ENCODE assay signal across 8 cellular contexts in genomic region chr7:118184392-118184899, GRCh38. TPM values are rescaled to one million over a fixed set of nuclear protein-coding genes. Genes with fewer than 3 reads are reported as not detected.
DNase-seq lines count a peak whose midpoint lies in the region; ATAC-seq, FAIRE-seq and TF ChIP-seq lines count a peak whose summit lies in the region.

No MANE protein-coding gene starts in this region.

- no peak for ATAC-seq in HepG2
- ATAC-seq in omental fat pad (ENCODE audit: low FRiP score): no peak

- 4% methylated on average over 11 of the region's 18 CpGs for WGBS in HepG2 (ENCODE audit: low lambda C conversion rate)
- WGBS in tibial nerve, 2 donors: 2 to 3% methylated on average over 18 of the region's 18 CpGs

- no peak for TF ChIP-seq POLR2A in HepG2 (IDR thresholded peaks at IDR 0.05; ENCODE audit: insufficient read depth in 1 of 2, low read depth in 2 of 2, low read length in 2 of 2)
- TF ChIP-seq POLR2A in tibial nerve (IDR thresholded peaks at IDR 0.05): no peak
- TF ChIP-seq POLR2A in H54 (IDR thresholded peaks at IDR 0.05; ENCODE audit: low read depth, low read length): no peak

- BruUV-seq in HepG2 (replicated peaks; lab: Mats Ljungman, UMichigan): TSS peak; percentile 69

- POLR2A ChIA-PET in HepG2 (lab: Yijun Ruan, JAX): no interaction called here

- H3K4me3 ChIP-seq in astrocyte of the cerebellum (ENCODE audit: low read depth, low read length): peak overlapping the region; percentile 59
- H3K4me3 ChIP-seq in HepG2 (replicated peaks in 1 of 3; ENCODE audit: insufficient read depth in 1 of 3, low read depth in 2 of 3, low read length in 3 of 3): peak overlapping the region; percentile 79 to 95 (median 90)
- peak overlapping the region; percentile 73 to 92 (median 84) for H3K4me3 ChIP-seq in tibial nerve

- H2AFZ ChIP-seq in HepG2 (ENCODE audit: low read length): no peak overlapping the region

- H3K79me2 ChIP-seq in HepG2 (ENCODE audit: insufficient read depth, low read length): peaks cover 28% of the 10 kb centered on the region

- intact Hi-C loops in HepG2 (cut with micrococcal nuclease; ENCODE audit: unreplicated experiment): no loop called here

- H3K36me3 ChIP-seq in KOPT-K1 (ENCODE audit: insufficient read depth, low read length) (peaks cover 43% of the 10 kb centered on the region), HepG2 (replicated peaks in 1 of 2; ENCODE audit: control insufficient read depth in 1 of 2, insufficient read depth in 2 of 2, low read length in 2 of 2) (peaks cover 0 to 10% of the 10 kb centered on the region in 2 experiments; a peak in 3 of 5 replicates), tibial nerve (peaks cover 0 to 19% (median 0%) of the 10 kb centered on the region in 3 donors)

- TF ChIP-seq CTCF in astrocyte of the cerebellum (IDR thresholded peaks at IDR 0.05; ENCODE audit: low read depth, low read length, missing control alignments): no peak
- no peak for TF ChIP-seq CTCF in HepG2 (CRISPR knock-in tag; IDR thresholded peaks at IDR 0.05)
- peak in 1 of 5 experiments; percentile 1 for TF ChIP-seq CTCF in tibial nerve (IDR thresholded peaks at IDR 0.05)
- no peak for TF ChIP-seq CTCF in omental fat pad (IDR thresholded peaks at IDR 0.05)

- no peaks in the 10 kb centered on the region for H3K9me3 ChIP-seq in KOPT-K1 (ENCODE audit: insufficient read depth, low read length, poor library complexity, severe bottlenecking)
- no peaks in the 10 kb centered on the region for H3K9me3 ChIP-seq in HepG2 (ENCODE audit: low read length)
- H3K9me3 ChIP-seq in tibial nerve: no peaks in the 10 kb centered on the region

- no peak for FAIRE-seq in HepG2 (lab: Jason Lieb, UNC)
- FAIRE-seq in H54 (lab: Jason Lieb, UNC): no peak

- H3K27me3 ChIP-seq in HepG2 (ENCODE audit: control insufficient read depth in 1 of 2, insufficient read depth in 2 of 2, low read length in 2 of 2) (no peaks in the 10 kb centered on the region; a peak in 2 of 5 replicates), tibial nerve (no peaks in the 10 kb centered on the region)

- TF ChIP-seq EP300 in HepG2 (IDR thresholded peaks at IDR 0.05; ENCODE audit: low read depth in 2 of 2, low read length in 2 of 2) (no peak), HepG2 (CRISPR knock-in tag; IDR thresholded peaks at IDR 0.05; ENCODE audit: borderline replicate concordance) (no peak), tibial nerve (IDR thresholded peaks at IDR 0.05) (no peak)

- in situ Hi-C loops in astrocyte of the cerebellum (cut with HindIII; ENCODE audit: low sequenced_read_pairs): no loop called here
- in situ Hi-C loops in HepG2 (cut with HindIII; ENCODE audit: extremely low pct_ligation_motif_present, low pct_unique_long_range_greater_than_20kb): no loop called here

- peak overlapping the region; percentile 59 for H3K4me2 ChIP-seq in HepG2 (ENCODE audit: low read depth, low read length)

- H3K4me1 ChIP-seq in HepG2 (ENCODE audit: insufficient read depth, low read length): peaks cover 25% of the 10 kb centered on the region
- peaks cover 0 to 40% (median 18%) of the 10 kb centered on the region in 4 donors for H3K4me1 ChIP-seq in tibial nerve

- H3K27ac ChIP-seq in KOPT-K1 (ENCODE audit: low read depth, low read length, poor library complexity, severe bottlenecking): peak overlapping the region; percentile 82
- H3K27ac ChIP-seq in HepG2 (ENCODE audit: extremely low read length, insufficient read depth, low read length): peak overlapping the region; percentile 80
- H3K27ac ChIP-seq in tibial nerve: peak overlapping the region; percentile 73 to 95 (median 92)

- CTCF ChIA-PET in HepG2 (lab: Yijun Ruan, JAX; ENCODE audit: low intra/inter-chr PET ratio, low total read pairs): no interaction called here

- peak; percentile 19 for DNase-seq in CD1c-positive myeloid dendritic cell (ENCODE audit: extremely low spot score)
- no peak for DNase-seq in astrocyte of the cerebellum (ENCODE audit: low read depth)
- no peak for DNase-seq in HepG2 (ENCODE audit: low spot score)
- no peak for DNase-seq in tibial nerve (ENCODE audit: low spot score in 2 of 2)
- no peak for DNase-seq in omental fat pad (ENCODE audit: low spot score)
- DNase-seq in activated CD4-positive, alpha-beta T cell treated with anti-CD3 and anti-CD28 coated beads, Interleukin-2, amount 50 U/mL, for 1 hour: no peak
- no peak for DNase-seq in H54 (ENCODE audit: insufficient read length, low spot score)

- H3K9ac ChIP-seq in HepG2 (ENCODE audit: insufficient read depth, low read depth, low read length): peak overlapping the region; percentile 95

- H4K20me1 ChIP-seq in HepG2 (ENCODE audit: insufficient read depth, low read length): no peaks in the 10 kb centered on the region

- TF ChIP-seq RAD21 in HepG2 (CRISPR knock-in tag; IDR thresholded peaks at IDR 0.05): no peak

TF ChIP-seq in HepG2, 621 proteins besides CTCF, POLR2A, EP300 and RAD21 (continues in another document):
- TF ChIP-seq KDM5A (IDR thresholded peaks at IDR 0.05; ENCODE audit: borderline replicate concordance, low read length): 0 out of 2 replicates have a peak, but pooled peaks have one; percentile 20
- TF ChIP-seq IRF9 (CRISPR knock-in tag; IDR thresholded peaks at IDR 0.05; ENCODE audit: borderline replicate concordance): no peak
- TF ChIP-seq ZNF180 (CRISPR knock-in tag; IDR thresholded peaks at IDR 0.05; ENCODE audit: borderline replicate concordance, low read depth): no peak

RNA-seq across cellular contexts. Expression of gene LSM8, which starts 0.5 kb away (rescaled TPM):
- 67.3 and 96.1 TPM in 2 replicates for total RNA-seq in HepG2 (2016; rRNA removed; fragmentation: Illumina TruSeq; extraction: Trizol)
- 35.9 and 53.3 TPM in 2 replicates for total RNA-seq in HepG2 (2016; cell fraction: cytosol; rRNA removed; fragmentation: Illumina TruSeq; extraction: Trizol; ENCODE audit: low read depth)
- total RNA-seq in HepG2 (2016; cell fraction: insoluble cytoplasmic fraction; rRNA removed; fragmentation: Illumina TruSeq; extraction: Trizol): 81.0 and 101 TPM in 2 replicates
- 53.8 and 61.9 TPM in 2 replicates for total RNA-seq in HepG2 (2016; cell fraction: membrane; rRNA removed; fragmentation: Illumina TruSeq; extraction: Trizol)
- total RNA-seq in HepG2 (2016; cell fraction: nucleus; rRNA removed; fragmentation: Illumina TruSeq; extraction: Trizol): 39.9 and 43.1 TPM in 2 replicates
- 34.4 and 44.3 TPM in 2 replicates for polyA plus RNA-seq in HepG2 (2011; rRNA removed)
- 46.4 and 47.7 TPM in 2 replicates for polyA plus RNA-seq in HepG2 (2011; cell fraction: cytosol; rRNA removed)
- 13.2 and 28.6 TPM in 2 replicates for polyA plus RNA-seq in HepG2 (2011; cell fraction: nucleus; rRNA removed)
- 28.4 and 36.0 TPM in 2 replicates for polyA plus RNA-seq in HepG2 (2012)
- polyA plus RNA-seq in HepG2 (2016; cell fraction: cytosol; fragmentation: Illumina TruSeq; extraction: Trizol; ENCODE audit: low read depth): 34.6 and 39.9 TPM in 2 replicates
- 109 and 132 TPM in 2 replicates for polyA plus RNA-seq in HepG2 (2016; cell fraction: insoluble cytoplasmic fraction; fragmentation: Illumina TruSeq; extraction: Trizol; ENCODE audit: low read depth)
- 51.6 and 53.1 TPM in 2 replicates for polyA plus RNA-seq in HepG2 (2016; cell fraction: membrane; fragmentation: Illumina TruSeq; extraction: Trizol; ENCODE audit: low read depth)
- 71.0 and 93.8 TPM in 2 replicates for polyA plus RNA-seq in HepG2 (2016; cell fraction: nucleus; fragmentation: Illumina TruSeq; extraction: Trizol; ENCODE audit: insufficient read depth, low read depth)
- polyA minus RNA-seq in HepG2 (2011; rRNA and poly(A)+ RNA removed; ENCODE audit: low replicate concordance): 10.8 and 18.1 TPM in 2 replicates
- 7.6 and 8.1 TPM in 2 replicates for polyA minus RNA-seq in HepG2 (2011; cell fraction: cytosol; rRNA and poly(A)+ RNA removed)
- 30.3 and 31.8 TPM in 2 replicates for polyA minus RNA-seq in HepG2 (2011; cell fraction: nucleus; rRNA and poly(A)+ RNA removed)
- 10 to 100 TPM; 18.6 to 32.9 (median 27.8) TPM for total RNA-seq in tibial nerve
- total RNA-seq in omental fat pad: 10 to 100 TPM; 22.0 to 37.7 (median 26.9) TPM

RNA-seq across cellular contexts. Expression of gene ANKRD7, which starts 40.1 kb away (rescaled TPM):
- total RNA-seq in HepG2 (2016; rRNA removed; fragmentation: Illumina TruSeq; extraction: Trizol) (not detected in 2 replicates), tibial nerve (under 1 TPM in 3 of 4 donors, not detected in 1; 0.66 to 0.98 (median 0.84) TPM), omental fat pad (1 to 10 TPM in 1 of 4 donors, not detected in 3; 1.4 TPM)
- not detected in 2 replicates for total RNA-seq in HepG2 (2016; cell fraction: cytosol; rRNA removed; fragmentation: Illumina TruSeq; extraction: Trizol; ENCODE audit: low read depth)
- total RNA-seq in HepG2 (2016; cell fraction: insoluble cytoplasmic fraction; rRNA removed; fragmentation: Illumina TruSeq; extraction: Trizol): not detected in 2 replicates
- total RNA-seq in HepG2 (2016; cell fraction: membrane; rRNA removed; fragmentation: Illumina TruSeq; extraction: Trizol): not detected in 2 replicates
- total RNA-seq in HepG2 (2016; cell fraction: nucleus; rRNA removed; fragmentation: Illumina TruSeq; extraction: Trizol): not detected in 2 replicates
- not detected in 2 replicates for polyA plus RNA-seq in HepG2 (2011; rRNA removed)
- polyA plus RNA-seq in HepG2 (2011; cell fraction: cytosol; rRNA removed): not detected in 2 replicates
- polyA plus RNA-seq in HepG2 (2011; cell fraction: nucleus; rRNA removed): not detected in 2 replicates
- polyA plus RNA-seq in HepG2 (2012): not detected in 2 replicates
- not detected in 2 replicates for polyA plus RNA-seq in HepG2 (2016; cell fraction: cytosol; fragmentation: Illumina TruSeq; extraction: Trizol; ENCODE audit: low read depth)
- not detected in 2 replicates for polyA plus RNA-seq in HepG2 (2016; cell fraction: insoluble cytoplasmic fraction; fragmentation: Illumina TruSeq; extraction: Trizol; ENCODE audit: low read depth)
- not detected in 2 replicates for polyA plus RNA-seq in HepG2 (2016; cell fraction: membrane; fragmentation: Illumina TruSeq; extraction: Trizol; ENCODE audit: low read depth)
- not detected in 2 replicates for polyA plus RNA-seq in HepG2 (2016; cell fraction: nucleus; fragmentation: Illumina TruSeq; extraction: Trizol; ENCODE audit: insufficient read depth, low read depth)
- polyA minus RNA-seq in HepG2 (2011; rRNA and poly(A)+ RNA removed; ENCODE audit: low replicate concordance): not detected in 2 replicates
- polyA minus RNA-seq in HepG2 (2011; cell fraction: cytosol; rRNA and poly(A)+ RNA removed): not detected in 2 replicates
- polyA minus RNA-seq in HepG2 (2011; cell fraction: nucleus; rRNA and poly(A)+ RNA removed): not detected in 2 replicates
